1 cellular context compared by ENCODE assay signal in genomic region chr11:71207563-71207962, GRCh38.
TF ChIP-seq lines count a peak whose summit lies in the region.

No MANE protein-coding gene starts in this region.

TF ChIP-seq in HepG2, 621 proteins besides CTCF, POLR2A, EP300 and RAD21 (continued from another document):
- TF ChIP-seq ZNF687 (CRISPR knock-in tag; IDR thresholded peaks at IDR 0.05) (no peak), FOXO4 (CRISPR knock-in tag; conservative IDR thresholded peaks at IDR 0.05) (no peak), MAFG (CRISPR knock-in tag; IDR thresholded peaks at IDR 0.05) (no peak), NFYB (CRISPR knock-in tag; IDR thresholded peaks at IDR 0.05) (no peak)
